Comparison of ENCODE assay signal across 10 cellular contexts in the genomic region with DNA sequence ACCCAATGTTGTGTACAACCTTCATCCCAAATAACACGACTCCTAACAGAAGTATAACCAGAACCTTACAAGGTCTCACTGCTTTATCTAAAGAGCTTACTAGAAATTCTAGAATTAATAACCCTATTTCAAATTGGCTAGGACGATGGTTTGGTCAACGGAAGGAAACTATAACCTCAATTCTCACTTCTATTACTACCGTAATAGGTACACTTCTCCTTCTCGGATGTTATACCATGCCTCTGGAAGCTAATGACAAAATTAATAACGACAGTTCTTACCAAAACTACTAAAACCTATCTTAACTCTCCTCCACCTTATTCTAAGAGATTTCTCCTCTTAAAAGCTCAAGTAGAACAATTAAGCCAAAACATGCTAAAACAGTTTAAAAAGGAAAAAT. TPM values are rescaled to one million over a fixed set of nuclear protein-coding genes. Genes with fewer than 3 reads are reported as not detected.
A peak's percentile ranks its signal among the peaks of the same experiment; 100 is the strongest.
DNase-seq lines count a peak whose midpoint lies in the region; ATAC-seq and TF ChIP-seq lines count a peak whose summit lies in the region.
"Had no signal": no experiment of that assay in that cellular context is flagged by ENCODE, and none has a peak within 500 bp of the region (broad histone marks: within the 10 kb centered on the region; RNA-seq: fewer than 3 reads in every experiment).

No MANE protein-coding gene starts in this region.

- H3K4me1 ChIP-seq in left ventricle myocardium inferior (peaks cover 41% of the 10 kb centered on the region), vagina (peaks cover 22% of the 10 kb centered on the region)

- H3K36me3 Mint-ChIP-seq in mesothelial cell of epicardium = peaks cover 3% of the 10 kb centered on the region

- TF ChIP-seq POLR2A in vagina (IDR thresholded peaks at IDR 0.05) = no peak

- no peak overlapping the region for H3K27ac Mint-ChIP-seq in mesothelial cell of epicardium

- no peaks in the 10 kb centered on the region for H3K9me3 Mint-ChIP-seq in mesothelial cell of epicardium
- H3K9me3 Mint-ChIP-seq: naive B cell had no signal

- H3K4me3 ChIP-seq in left ventricle myocardium inferior = peak overlapping the region; percentile 65
- no peak overlapping the region for H3K4me3 ChIP-seq in vagina

- ATAC-seq in left cardiac atrium (no peak), HG03139 (IDR thresholded peaks at IDR 0.05; ENCODE audit: unreplicated experiment) (no peak)

- no peak for TF ChIP-seq CTCF in left ventricle myocardium inferior (IDR thresholded peaks at IDR 0.05; ENCODE audit: borderline replicate concordance)
- TF ChIP-seq CTCF in mesothelial cell of epicardium (IDR thresholded peaks at IDR 0.05; ENCODE audit: unreplicated experiment) = no peak
- no peak for TF ChIP-seq CTCF in vagina (IDR thresholded peaks at IDR 0.05)

- H3K9me3 ChIP-seq in left ventricle myocardium inferior (replicated peaks) = no peaks in the 10 kb centered on the region
- H3K9me3 ChIP-seq in vagina = no peaks in the 10 kb centered on the region

- peaks cover under 1% of the 10 kb centered on the region for H3K36me3 ChIP-seq in left ventricle myocardium inferior
- no peaks in the 10 kb centered on the region for H3K36me3 ChIP-seq in vagina

- H3K4me1 Mint-ChIP-seq in mesothelial cell of epicardium = peaks cover 10% of the 10 kb centered on the region

- H3K4me3 Mint-ChIP-seq in mesothelial cell of epicardium = peak overlapping the region; percentile 47

- H3K27me3 ChIP-seq in left ventricle myocardium inferior (ENCODE audit: low read depth) (no peaks in the 10 kb centered on the region), vagina (no peaks in the 10 kb centered on the region)

- H3K27ac ChIP-seq in left ventricle myocardium inferior (replicated peaks) = peak overlapping the region; percentile 93
- H3K27ac ChIP-seq in angular gyrus (ENCODE audit: low read depth, low read length) = peak overlapping the region; percentile 66
- H3K27ac ChIP-seq in vagina = peak overlapping the region; percentile 97

- DNase-seq in left ventricle myocardium inferior (no peak), left cardiac atrium (no peak), mesothelial cell of epicardium (ENCODE audit: low spot score in 2 of 2, unreplicated experiment in 2 of 2) (no peak), vagina (ENCODE audit: extremely low spot score in 2 of 2) (no peak), AML-193 (lab: John Stamatoyannopoulos, UW) (no peak), cortex of kidney (lab: John Stamatoyannopoulos, UW) (no peak)
- DNase-seq: Kasumi-1, naive B cell had no signal

- no peaks in the 10 kb centered on the region for H3K27me3 Mint-ChIP-seq in mesothelial cell of epicardium (ENCODE audit: low read depth)
- H3K27me3 Mint-ChIP-seq: naive B cell had no signal

- intact Hi-C loops in left ventricle myocardium inferior (cut with micrococcal nuclease) (no loop called here), left cardiac atrium (cut with DNase I) (loop anchor here in 1 of 2 donors (2.0 kb wide), 1 partner anchor 27 kb away; no protein-coding TSS in a partner anchor), vagina (cut with DNase I) (no loop called here)

RNA-seq across cellular contexts. Expression of a gene that starts 23.6 kb away (rescaled TPM):
- total RNA-seq in left ventricle myocardium inferior (1,154 TPM), left cardiac atrium (1,000 to 10,000 TPM in 1 of 2 donors, 100 to 1,000 TPM in 1; 977 to 1,049 TPM), mesothelial cell of epicardium (718 to 741 TPM (median 720 TPM) in 3 replicates), vagina (2,671 TPM)

RNA-seq across cellular contexts. Expression of a gene that starts 50.9 kb away (rescaled TPM):
- total RNA-seq in left ventricle myocardium inferior (5.5 TPM), left cardiac atrium (10 to 100 TPM in 1 of 2 donors, 1 to 10 TPM in 1; 7.9 to 13.3 TPM), mesothelial cell of epicardium (22.7 to 23.4 TPM (median 23.4 TPM) in 3 replicates), vagina (11.3 TPM)

RNA-seq across cellular contexts. Expression of a gene that starts 55.4 kb away (rescaled TPM):
- total RNA-seq in left ventricle myocardium inferior = 4.3 TPM
- 1 to 10 TPM; 5.4 to 6.0 TPM for total RNA-seq in left cardiac atrium
- 6.9 to 7.5 TPM (median 7.2 TPM) in 3 replicates for total RNA-seq in mesothelial cell of epicardium
- total RNA-seq in vagina = 4.4 TPM
